ENCODE assay signal across 20 cellular contexts in the genomic region with DNA sequence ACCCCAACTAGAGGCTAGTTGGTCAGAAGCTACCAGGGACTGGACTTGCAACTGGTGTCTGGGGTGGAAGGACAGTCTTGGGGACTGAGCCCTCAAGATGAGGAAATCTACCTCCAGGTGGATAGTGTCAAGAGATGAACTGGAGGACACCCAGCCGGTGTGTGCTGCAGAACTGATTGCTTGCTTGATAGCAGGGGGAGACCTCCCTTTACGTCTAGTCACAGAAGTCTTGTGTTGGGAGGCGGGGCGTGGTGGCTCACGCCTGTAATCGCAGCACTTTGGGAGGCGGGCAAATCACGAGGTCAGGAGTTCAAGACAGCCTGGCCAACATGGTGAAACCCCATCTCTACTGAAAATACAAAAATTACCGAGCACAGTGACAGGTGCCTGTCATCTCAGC. TPM values are rescaled to one million over a fixed set of nuclear protein-coding genes. Genes with fewer than 3 reads are reported as not detected.
A peak's percentile ranks its signal among the peaks of the same experiment; 100 is the strongest.
DNase-seq lines count a peak whose midpoint lies in the region; ATAC-seq and TF ChIP-seq lines count a peak whose summit lies in the region.
"Had no signal": no experiment of that assay in that cellular context is flagged by ENCODE, and none has a peak within 500 bp of the region (broad histone marks: within the 10 kb centered on the region; RNA-seq: fewer than 3 reads in every experiment).

No MANE protein-coding gene starts in this region.

- H3K9me3 ChIP-seq in left ventricle myocardium inferior (replicated peaks) (no peaks in the 10 kb centered on the region), iPS-20b (ENCODE audit: insufficient read depth, low read depth, low read length) (no peaks in the 10 kb centered on the region)
- H3K9me3 ChIP-seq: psoas muscle, stomach, uterus had no signal

- intact Hi-C loops in left cardiac atrium (cut with DNase I) (loop anchor here in 1 of 2 donors (10.0 kb wide), 1 partner anchor 170 kb away; no protein-coding TSS in a partner anchor), left ventricle myocardium inferior (cut with micrococcal nuclease) (no loop called here)

- TF ChIP-seq CTCF in left ventricle myocardium inferior (IDR thresholded peaks at IDR 0.05; ENCODE audit: borderline replicate concordance) (no peak), WTC11 (IDR thresholded peaks at IDR 0.05) (no peak), type B pancreatic cell (conservative IDR thresholded peaks at IDR 0.05) (no peak), glutamatergic neuron (IDR thresholded peaks at IDR 0.05; ENCODE audit: partially characterized antibody, unreplicated experiment) (no peak)

- H3K36me3 ChIP-seq in left ventricle myocardium inferior, result peaks cover 7% of the 10 kb centered on the region
- peaks cover 67% of the 10 kb centered on the region for H3K36me3 ChIP-seq in iPS-20b (ENCODE audit: insufficient read depth, low read depth, low read length)
- H3K36me3 ChIP-seq: uterus had no signal

- H3K9me3 Mint-ChIP-seq in WTC11 (no peaks in the 10 kb centered on the region), type B pancreatic cell (no peaks in the 10 kb centered on the region), glutamatergic neuron (ENCODE audit: unreplicated experiment) (peaks cover 11% of the 10 kb centered on the region)

- peaks cover 26% of the 10 kb centered on the region for H3K4me1 ChIP-seq in left ventricle myocardium inferior
- peaks cover 45% of the 10 kb centered on the region for H3K4me1 ChIP-seq in iPS-20b (ENCODE audit: insufficient read depth, low read length)
- H3K4me1 ChIP-seq: uterus had no signal

- CTCF ChIA-PET in WTC11 (lab: Charles Lee), result interaction anchor here (1.2 kb wide), 1 partner anchor 35 kb away, joined by 3 read pairs; no protein-coding TSS in a partner anchor

- peak overlapping the region; percentile 76 for H3K4me3 Mint-ChIP-seq in WTC11
- peak overlapping the region; percentile 60 for H3K4me3 Mint-ChIP-seq in type B pancreatic cell
- H3K4me3 Mint-ChIP-seq in glutamatergic neuron (ENCODE audit: unreplicated experiment), result no peak overlapping the region

- H3K27ac ChIP-seq in left ventricle myocardium inferior (replicated peaks), result no peak overlapping the region
- no peak overlapping the region for H3K27ac ChIP-seq in iPS-20b (ENCODE audit: low read length)
- H3K27ac ChIP-seq: psoas muscle, stomach, uterus had no signal

- H3K4me1 Mint-ChIP-seq in WTC11, result peaks cover 64% of the 10 kb centered on the region
- peaks cover 21% of the 10 kb centered on the region for H3K4me1 Mint-ChIP-seq in type B pancreatic cell (ENCODE audit: unreplicated experiment)
- H3K4me1 Mint-ChIP-seq in glutamatergic neuron (ENCODE audit: low read depth, unreplicated experiment), result peaks cover 22% of the 10 kb centered on the region

- H3K27ac Mint-ChIP-seq in WTC11 (peak overlapping the region; percentile 96), type B pancreatic cell (peak overlapping the region; percentile 59), glutamatergic neuron (ENCODE audit: unreplicated experiment) (no peak overlapping the region)

- H3K4me3 ChIP-seq in left ventricle myocardium inferior (no peak overlapping the region), iPS-20b (ENCODE audit: low read length) (peak overlapping the region; percentile 74)
- H3K4me3 ChIP-seq: psoas muscle, stomach, uterus had no signal

- ATAC-seq in left cardiac atrium (no peak), WTC11 (peak; percentile 6), HG03521 (IDR thresholded peaks at IDR 0.05; ENCODE audit: unreplicated experiment) (no peak)
- ATAC-seq: left ventricle myocardium superior, psoas muscle had no signal

- DNase-seq in left cardiac atrium (peak; percentile 17), left ventricle myocardium inferior (no peak), WTC11 (ENCODE audit: low spot score) (no peak), type B pancreatic cell (ENCODE audit: extremely low spot score, unreplicated experiment) (no peak), T1000 (lab: John Stamatoyannopoulos, UW) (no peak), glutamatergic neuron (no peak)
- DNase-seq: COR-L47; effector CD4-positive, alpha-beta T cell; GOT3; hypothalamus; Kasumi-1; left ventricle myocardium superior; NCI-H1417; NCI-H226; psoas muscle; SHP77; stomach; uterus had no signal

- H3K36me3 Mint-ChIP-seq in WTC11, result peaks cover 62% of the 10 kb centered on the region
- peaks cover 23% of the 10 kb centered on the region for H3K36me3 Mint-ChIP-seq in type B pancreatic cell
- no peaks in the 10 kb centered on the region for H3K36me3 Mint-ChIP-seq in glutamatergic neuron (ENCODE audit: unreplicated experiment)

- H3K27me3 ChIP-seq in left ventricle myocardium inferior (ENCODE audit: low read depth), result no peaks in the 10 kb centered on the region
- no peaks in the 10 kb centered on the region for H3K27me3 ChIP-seq in iPS-20b (ENCODE audit: insufficient read depth, low read length)
- H3K27me3 ChIP-seq: stomach, uterus had no signal

- H3K27me3 Mint-ChIP-seq in WTC11 (ENCODE audit: low read depth) (no peaks in the 10 kb centered on the region), type B pancreatic cell (peaks cover 5% of the 10 kb centered on the region), glutamatergic neuron (ENCODE audit: unreplicated experiment) (peaks cover 4% of the 10 kb centered on the region)

- H3K9ac ChIP-seq in iPS-20b (ENCODE audit: low read depth, low read length), result peak overlapping the region; percentile 16; the same call in 1 of the 2 replicates

- POLR2A ChIA-PET in WTC11 (lab: Charles Lee), result interaction anchor here (1.2 kb wide), 1 partner anchor 36 kb away, joined by 4 read pairs; no protein-coding TSS in a partner anchor

TF ChIP-seq in WTC11, 78 proteins besides CTCF, POLR2A, EP300 and RAD21:
- no peak for TF ChIP-seq ZNF281 (CRISPR knock-in tag; IDR thresholded peaks at IDR 0.05)
- no peak for TF ChIP-seq ZNF416 (CRISPR knock-in tag; IDR thresholded peaks at IDR 0.05)
- TF ChIP-seq MYBL2 (CRISPR knock-in tag; IDR thresholded peaks at IDR 0.05), result no peak
- no peak for TF ChIP-seq TCF7 (CRISPR knock-in tag; IDR thresholded peaks at IDR 0.05; ENCODE audit: low read depth)
- no peak for TF ChIP-seq ETV6 (CRISPR knock-in tag; IDR thresholded peaks at IDR 0.05)
- TF ChIP-seq, protein P1, sequence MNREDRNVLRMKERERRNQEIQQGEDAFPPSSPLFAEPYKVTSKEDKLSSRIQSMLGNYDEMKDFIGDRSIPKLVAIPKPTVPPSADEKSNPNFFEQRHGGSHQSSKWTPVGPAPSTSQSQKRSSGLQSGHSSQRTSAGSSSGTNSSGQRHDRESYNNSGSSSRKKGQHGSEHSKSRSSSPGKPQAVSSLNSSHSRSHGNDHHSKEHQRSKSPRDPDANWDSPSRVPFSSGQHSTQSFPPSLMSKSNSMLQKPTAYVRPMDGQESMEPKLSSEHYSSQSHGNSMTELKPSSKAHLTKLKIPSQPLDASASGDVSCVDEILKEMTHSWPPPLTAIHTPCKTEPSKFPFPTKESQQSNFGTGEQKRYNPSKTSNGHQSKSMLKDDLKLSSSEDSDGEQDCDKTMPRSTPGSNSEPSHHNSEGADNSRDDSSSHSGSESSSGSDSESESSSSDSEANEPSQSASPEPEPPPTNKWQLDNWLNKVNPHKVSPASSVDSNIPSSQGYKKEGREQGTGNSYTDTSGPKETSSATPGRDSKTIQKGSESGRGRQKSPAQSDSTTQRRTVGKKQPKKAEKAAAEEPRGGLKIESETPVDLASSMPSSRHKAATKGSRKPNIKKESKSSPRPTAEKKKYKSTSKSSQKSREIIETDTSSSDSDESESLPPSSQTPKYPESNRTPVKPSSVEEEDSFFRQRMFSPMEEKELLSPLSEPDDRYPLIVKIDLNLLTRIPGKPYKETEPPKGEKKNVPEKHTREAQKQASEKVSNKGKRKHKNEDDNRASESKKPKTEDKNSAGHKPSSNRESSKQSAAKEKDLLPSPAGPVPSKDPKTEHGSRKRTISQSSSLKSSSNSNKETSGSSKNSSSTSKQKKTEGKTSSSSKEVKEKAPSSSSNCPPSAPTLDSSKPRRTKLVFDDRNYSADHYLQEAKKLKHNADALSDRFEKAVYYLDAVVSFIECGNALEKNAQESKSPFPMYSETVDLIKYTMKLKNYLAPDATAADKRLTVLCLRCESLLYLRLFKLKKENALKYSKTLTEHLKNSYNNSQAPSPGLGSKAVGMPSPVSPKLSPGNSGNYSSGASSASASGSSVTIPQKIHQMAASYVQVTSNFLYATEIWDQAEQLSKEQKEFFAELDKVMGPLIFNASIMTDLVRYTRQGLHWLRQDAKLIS (CRISPR knock-in tag; IDR thresholded peaks at IDR 0.05; ENCODE audit: borderline replicate concordance), result no peak
- no peak for TF ChIP-seq NFATC4 (CRISPR knock-in tag; IDR thresholded peaks at IDR 0.05)
- TF ChIP-seq ELF4 (CRISPR knock-in tag; IDR thresholded peaks at IDR 0.05; ENCODE audit: low read depth), result no peak

RNA-seq across cellular contexts. Expression of gene RCC2, which starts 4.9 kb away (rescaled TPM):
- 10 to 100 TPM; 15.6 to 20.8 TPM for total RNA-seq in left cardiac atrium
- 10.9 TPM for total RNA-seq in left ventricle myocardium inferior
- 377 to 407 TPM (median 395 TPM) in 3 replicates for total RNA-seq in WTC11 (2021)
- 171 and 183 TPM in 2 replicates for total RNA-seq in type B pancreatic cell (ENCODE audit: low replicate concordance)
- 132 TPM for total RNA-seq in glutamatergic neuron (ENCODE audit: unreplicated experiment)
